Comparison of ENCODE assay signal across 1 cellular context in genomic region chr17:73192894-73193701, GRCh38.
TF ChIP-seq lines count a peak whose summit lies in the region.

TSS of gene COG1 (plus strand) at chr17:73193055. CDS start at chr17:73193070, 15 bp downstream.

TF ChIP-seq in HepG2, 621 proteins besides CTCF, POLR2A, EP300 and RAD21 (continued from another document and continues in another):
- TF ChIP-seq ZNF142 (CRISPR knock-in tag; IDR thresholded peaks at IDR 0.05): no peak
- no peak for TF ChIP-seq ZNF136 (CRISPR knock-in tag; IDR thresholded peaks at IDR 0.05; ENCODE audit: low read depth)
- peak; percentile 74; the same call in 1 of the 2 replicates for TF ChIP-seq CAMTA2 (CRISPR knock-in tag; IDR thresholded peaks at IDR 0.05; ENCODE audit: borderline replicate concordance)
- no peak for TF ChIP-seq ZNF18 (CRISPR knock-in tag; IDR thresholded peaks at IDR 0.05; ENCODE audit: insufficient replicate concordance)
- no peak for TF ChIP-seq AKNA (CRISPR knock-in tag; IDR thresholded peaks at IDR 0.05; ENCODE audit: borderline replicate concordance)
- no peak for TF ChIP-seq GATA4 (IDR thresholded peaks at IDR 0.05; ENCODE audit: borderline replicate concordance, low read depth)
- peak; percentile 35; the same call in 1 of the 2 replicates for TF ChIP-seq NR0B2 (CRISPR knock-in tag; IDR thresholded peaks at IDR 0.05)
- TF ChIP-seq RXRB (CRISPR knock-in tag; IDR thresholded peaks at IDR 0.05; ENCODE audit: borderline replicate concordance): peak; percentile 49
- TF ChIP-seq KDM5A (IDR thresholded peaks at IDR 0.05; ENCODE audit: borderline replicate concordance, low read length): peak; percentile 79
- TF ChIP-seq ZNF484 (CRISPR knock-in tag; IDR thresholded peaks at IDR 0.05; ENCODE audit: borderline replicate concordance, low read depth): no peak
- TF ChIP-seq KDM5B (CRISPR knock-in tag; IDR thresholded peaks at IDR 0.05; ENCODE audit: borderline replicate concordance): peak; percentile 96
- TF ChIP-seq ZNF747 (CRISPR knock-in tag; IDR thresholded peaks at IDR 0.05; ENCODE audit: borderline replicate concordance): no peak
- TF ChIP-seq ZNF138 (CRISPR knock-in tag; IDR thresholded peaks at IDR 0.05; ENCODE audit: low read depth): no peak
- no peak for TF ChIP-seq TEF (CRISPR knock-in tag; IDR thresholded peaks at IDR 0.05)
- TF ChIP-seq REPIN1 (CRISPR knock-in tag; IDR thresholded peaks at IDR 0.05; ENCODE audit: borderline replicate concordance, low read depth): peak; percentile 34; the same call in 1 of the 2 replicates
- no peak for TF ChIP-seq ZNF124 (CRISPR knock-in tag; IDR thresholded peaks at IDR 0.05)
- TF ChIP-seq SKI (IDR thresholded peaks at IDR 0.05; ENCODE audit: partially characterized antibody): no peak
- peak; percentile 51; the same call in 1 of the 2 replicates for TF ChIP-seq SP4 (CRISPR knock-in tag; IDR thresholded peaks at IDR 0.05)
- TF ChIP-seq PAXIP1 (CRISPR knock-in tag; conservative IDR thresholded peaks at IDR 0.05): peak; percentile 41; the same call in 1 of the 2 replicates
- TF ChIP-seq NFIC (IDR thresholded peaks at IDR 0.05; ENCODE audit: low read length): no peak
- no peak for TF ChIP-seq ZNF354B (CRISPR knock-in tag; IDR thresholded peaks at IDR 0.05)
- no peak for TF ChIP-seq ZNF775 (CRISPR knock-in tag; IDR thresholded peaks at IDR 0.05; ENCODE audit: borderline replicate concordance)
- peak; percentile 42; the same call in 1 of the 2 replicates for TF ChIP-seq ZNF607 (CRISPR knock-in tag; IDR thresholded peaks at IDR 0.05; ENCODE audit: borderline replicate concordance)
- TF ChIP-seq ELF4 (CRISPR knock-in tag; IDR thresholded peaks at IDR 0.05; ENCODE audit: borderline replicate concordance): no peak
- no peak for TF ChIP-seq ZNF337 (CRISPR knock-in tag; IDR thresholded peaks at IDR 0.05; ENCODE audit: borderline replicate concordance, low read depth)
- TF ChIP-seq ATM (IDR thresholded peaks at IDR 0.05; ENCODE audit: borderline replicate concordance): no peak
- TF ChIP-seq BCL6 (CRISPR knock-in tag; IDR thresholded peaks at IDR 0.05): 0 out of 2 replicates have a peak, but pooled peaks have one; percentile 17
- peak; percentile 80 for TF ChIP-seq ZBTB38 (CRISPR knock-in tag; IDR thresholded peaks at IDR 0.05)
- TF ChIP-seq CCAR2 (optimal IDR thresholded peaks at IDR 0.05; ENCODE audit: low read depth, low read length): no peak
- peak; percentile 77; the same call in 1 of the 2 replicates for TF ChIP-seq MTERF4 (CRISPR knock-in tag; IDR thresholded peaks at IDR 0.05)
- TF ChIP-seq CEBPB (IDR thresholded peaks at IDR 0.05; ENCODE audit: borderline replicate concordance, low read depth, low read length): no peak
- TF ChIP-seq MED1 (CRISPR knock-in tag; IDR thresholded peaks at IDR 0.05): peak; percentile 37; the same call in 1 of the 2 replicates
- TF ChIP-seq ZNF230 (CRISPR knock-in tag; IDR thresholded peaks at IDR 0.05): no peak
- TF ChIP-seq ZBTB44 (CRISPR knock-in tag; IDR thresholded peaks at IDR 0.05): 0 out of 2 replicates have a peak, but pooled peaks have one; percentile 28
